Comparison of ENCODE assay signal across 8 cellular contexts in the genomic region with DNA sequence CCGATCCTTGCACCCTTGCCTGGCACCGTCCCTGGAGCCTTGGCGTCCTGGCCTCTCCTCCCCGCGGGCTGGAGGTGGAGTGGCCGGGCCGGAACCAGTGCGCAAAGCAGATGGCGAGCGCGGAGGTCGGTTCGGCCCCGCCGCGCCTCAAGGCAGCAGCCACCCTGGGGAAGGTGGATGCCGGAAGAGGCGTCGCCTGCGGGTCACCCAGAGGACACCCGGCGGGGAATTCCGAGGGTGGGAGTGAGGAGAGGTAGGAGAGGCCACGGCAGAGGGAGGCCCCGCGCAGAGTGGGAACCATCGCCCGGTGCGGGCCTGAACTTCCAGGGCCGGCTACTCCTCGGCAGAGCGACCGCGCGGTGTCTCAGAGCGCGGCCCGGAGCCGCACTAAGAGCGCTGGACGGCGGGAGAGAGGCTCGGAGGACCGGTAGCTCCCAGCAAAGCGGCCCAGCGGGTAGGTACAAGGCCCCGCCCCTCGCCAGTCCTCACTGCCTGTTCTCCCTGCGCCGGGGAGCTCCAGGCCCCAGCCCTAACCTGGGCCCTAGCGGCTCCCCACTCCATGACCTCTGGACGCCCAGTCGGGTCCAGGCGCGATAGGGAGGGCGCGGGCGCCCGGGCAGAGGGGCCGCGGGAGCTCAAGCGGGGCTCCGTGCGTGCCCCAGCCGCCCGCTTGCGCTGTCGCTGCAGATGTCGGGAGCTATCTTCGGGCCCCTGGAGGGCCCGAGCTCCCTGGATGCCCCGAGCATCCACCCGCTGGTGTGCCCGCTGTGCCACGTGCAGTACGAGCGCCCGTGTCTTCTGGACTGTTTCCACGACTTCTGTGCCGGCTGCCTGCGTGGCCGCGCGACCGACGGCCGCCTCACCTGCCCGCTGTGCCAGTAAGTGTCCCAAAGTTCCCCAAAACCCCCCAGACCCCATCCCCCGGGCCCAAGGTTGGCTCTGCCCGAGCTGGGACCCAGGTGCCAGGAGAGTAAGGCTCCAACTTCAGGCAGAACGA. TPM values are rescaled to one million over a fixed set of nuclear protein-coding genes. Genes with fewer than 3 reads are reported as not detected.
DNase-seq lines count a peak whose midpoint lies in the region; ATAC-seq and TF ChIP-seq lines count a peak whose summit lies in the region.

A gene with protein sequence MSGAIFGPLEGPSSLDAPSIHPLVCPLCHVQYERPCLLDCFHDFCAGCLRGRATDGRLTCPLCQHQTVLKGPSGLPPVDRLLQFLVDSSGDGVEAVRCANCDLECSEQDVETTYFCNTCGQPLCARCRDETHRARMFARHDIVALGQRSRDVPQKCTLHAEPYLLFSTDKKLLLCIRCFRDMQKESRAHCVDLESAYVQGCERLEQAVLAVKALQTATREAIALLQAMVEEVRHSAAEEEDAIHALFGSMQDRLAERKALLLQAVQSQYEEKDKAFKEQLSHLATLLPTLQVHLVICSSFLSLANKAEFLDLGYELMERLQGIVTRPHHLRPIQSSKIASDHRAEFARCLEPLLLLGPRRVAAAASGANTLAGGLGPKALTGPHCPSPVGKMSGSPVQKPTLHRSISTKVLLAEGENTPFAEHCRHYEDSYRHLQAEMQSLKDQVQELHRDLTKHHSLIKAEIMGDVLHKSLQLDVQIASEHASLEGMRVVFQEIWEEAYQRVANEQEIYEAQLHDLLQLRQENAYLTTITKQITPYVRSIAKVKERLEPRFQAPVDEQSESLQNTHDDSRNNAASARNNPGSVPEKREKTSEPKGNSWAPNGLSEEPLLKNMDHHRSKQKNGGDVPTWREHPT (plus strand): TSS at position 271 of the 997 bp plus-strand sequence. CDS start 417 bp downstream, at position 688.

- peak within 1 kb of the TSS; percentile 66 to 90 (median 78) for H3K27ac ChIP-seq in body of pancreas

- no peaks in the 10 kb centered on the region for H3K9me3 ChIP-seq in body of pancreas

- TF ChIP-seq POLR2A in body of pancreas (IDR thresholded peaks at IDR 0.05) = peak; percentile 63 to 87 (median 85)

- TF ChIP-seq CTCF in body of pancreas (IDR thresholded peaks at IDR 0.05) = peak in 1 of 7 experiments; percentile 7

- H3K27me3 ChIP-seq in body of pancreas = no peaks in the 10 kb centered on the region

- intact Hi-C loops in T-helper 1 cell treated with Interleukin-12 subunit alpha and Interleukin-12 subunit beta and Interleukin-4 antibody, amounts not matched to agents 30 ng/mL and 1 ng/mL, for 36 hours (cut with micrococcal nuclease) = loop anchor here (2.0 to 5.0 kb wide), 3 partner anchors 153 to 349 kb away; a partner anchor contains a TSS
- intact Hi-C loops in body of pancreas (cut with DNase I) = no loop called here

- WGBS in body of pancreas, 2 donors = 1 to 20% methylated on average over 15 to 76 of the region's 91 CpGs

- DNase-seq in body of pancreas (peak; percentile 64 to 77 (median 74)), iPS-NIHi7 (ENCODE audit: extremely low spot score) (peak; percentile 80), inferior parietal cortex (ENCODE audit: extremely low spot score) (no peak)
- DNase-seq in stimulated activated CD4-positive, alpha-beta T cell treated with anti-CD3 and anti-CD28 coated beads, Interleukin-15, amount 100 ng/mL, for 48 hours (ENCODE audit: low read depth in 2 of 2) = peak; percentile 52 to 64

- H3K36me3 ChIP-seq in body of pancreas (replicated peaks in 1 of 2; ENCODE audit: insufficient read depth in 1 of 2, low read depth in 2 of 2) = no peaks in the 10 kb centered on the region

- H3K4me3 ChIP-seq in body of pancreas = peak within 1 kb of the TSS; percentile 35 to 43

- peaks cover 49% of the 10 kb centered on the region for H3K4me1 ChIP-seq in body of pancreas

- peak; percentile 67 for ATAC-seq in GM18511 (IDR thresholded peaks at IDR 0.05; ENCODE audit: unreplicated experiment)
- peak; percentile 64 for ATAC-seq in HG02885 (IDR thresholded peaks at IDR 0.05; ENCODE audit: poor library complexity, unreplicated experiment)
- peak; percentile 82 for ATAC-seq in body of pancreas
- ATAC-seq in HG03039 (IDR thresholded peaks at IDR 0.05; ENCODE audit: unreplicated experiment) = no peak

RNA-seq across cellular contexts. Expression of the gene that starts here (rescaled TPM):
- 108 and 109 TPM in 2 replicates for total RNA-seq in T-helper 1 cell treated with Interleukin-12 subunit alpha and Interleukin-12 subunit beta and Interleukin-4 antibody, amounts not matched to agents 30 ng/mL and 1 ng/mL, for 36 hours
- 10 to 100 TPM; 25.2 to 52.4 TPM for total RNA-seq in body of pancreas
